In genomic region chr15:68816795-68817303, GRCh38 we compare ENCODE assay signal across 8 cellular contexts. TPM values are rescaled to one million over a fixed set of nuclear protein-coding genes. Genes with fewer than 3 reads are reported as not detected.
DNase-seq lines count a peak whose midpoint lies in the region; ATAC-seq and TF ChIP-seq lines count a peak whose summit lies in the region.

No MANE protein-coding gene starts in this region.

- no peaks in the 10 kb centered on the region for H3K27me3 Mint-ChIP-seq in T-helper 1 cell treated with Interleukin-12 subunit alpha and Interleukin-12 subunit beta and Interleukin-4 antibody, amounts not matched to agents 30 μg/mL and 1 μg/mL, for 36 hours (ENCODE audit: low read depth)
- H3K27me3 Mint-ChIP-seq in T-helper 2 cell treated with Interferon-gamma antibody and Interleukin-4, amounts not matched to agents 5 μg/mL and 100 μg/mL, for 36 hours (ENCODE audit: low read depth) = no peaks in the 10 kb centered on the region
- no peaks in the 10 kb centered on the region for H3K27me3 Mint-ChIP-seq in osteocyte (ENCODE audit: unreplicated experiment)

- peak overlapping the region; percentile 97 for H3K27ac Mint-ChIP-seq in T-helper 1 cell treated with Interleukin-12 subunit alpha and Interleukin-12 subunit beta and Interleukin-4 antibody, amounts not matched to agents 30 μg/mL and 1 μg/mL, for 36 hours
- H3K27ac Mint-ChIP-seq in T-helper 2 cell treated with Interferon-gamma antibody and Interleukin-4, amounts not matched to agents 5 μg/mL and 100 μg/mL, for 36 hours = peak overlapping the region; percentile 98
- peak overlapping the region; percentile 95 for H3K27ac Mint-ChIP-seq in osteocyte (ENCODE audit: unreplicated experiment)

- peaks cover 29% of the 10 kb centered on the region for H3K36me3 Mint-ChIP-seq in T-helper 1 cell treated with Interleukin-12 subunit alpha and Interleukin-12 subunit beta and Interleukin-4 antibody, amounts not matched to agents 30 μg/mL and 1 μg/mL, for 36 hours (ENCODE audit: low read depth)
- peaks cover 27% of the 10 kb centered on the region for H3K36me3 Mint-ChIP-seq in T-helper 2 cell treated with Interferon-gamma antibody and Interleukin-4, amounts not matched to agents 5 μg/mL and 100 μg/mL, for 36 hours (ENCODE audit: low read depth)
- no peaks in the 10 kb centered on the region for H3K36me3 Mint-ChIP-seq in osteocyte (ENCODE audit: unreplicated experiment)

- no peak for ATAC-seq in HG02840 (IDR thresholded peaks at IDR 0.05; ENCODE audit: low FRiP score, unreplicated experiment)

- DNase-seq in T-helper 1 cell (no peak), fibroblast of peridontal ligament (ENCODE audit: extremely low read depth) (peak; percentile 39), osteocyte (ENCODE audit: extremely low spot score, unreplicated experiment) (no peak), hepatic stellate cell (ENCODE audit: low spot score) (no peak), NCI-H2029 (lab: John Stamatoyannopoulos, UW) (no peak)
- no peak for DNase-seq in T-helper 2 cell treated with Interferon-gamma antibody and Interleukin-4, amounts not matched to agents 5 μg/mL and 100 μg/mL, for 36 hours (ENCODE audit: low spot score)

- H3K9me3 Mint-ChIP-seq in T-helper 1 cell treated with Interleukin-12 subunit alpha and Interleukin-12 subunit beta and Interleukin-4 antibody, amounts not matched to agents 30 μg/mL and 1 μg/mL, for 36 hours = no peaks in the 10 kb centered on the region
- no peaks in the 10 kb centered on the region for H3K9me3 Mint-ChIP-seq in T-helper 2 cell treated with Interferon-gamma antibody and Interleukin-4, amounts not matched to agents 5 μg/mL and 100 μg/mL, for 36 hours
- H3K9me3 Mint-ChIP-seq in osteocyte (ENCODE audit: unreplicated experiment) = no peaks in the 10 kb centered on the region

- no peak for TF ChIP-seq CTCF in osteocyte (IDR thresholded peaks at IDR 0.05)

- H3K4me3 Mint-ChIP-seq in T-helper 1 cell treated with Interleukin-12 subunit alpha and Interleukin-12 subunit beta and Interleukin-4 antibody, amounts not matched to agents 30 μg/mL and 1 μg/mL, for 36 hours = peak overlapping the region; percentile 97
- peak overlapping the region; percentile 96 for H3K4me3 Mint-ChIP-seq in T-helper 2 cell treated with Interferon-gamma antibody and Interleukin-4, amounts not matched to agents 5 μg/mL and 100 μg/mL, for 36 hours
- H3K4me3 Mint-ChIP-seq in osteocyte (ENCODE audit: unreplicated experiment) = peak overlapping the region; percentile 92

- H3K4me1 Mint-ChIP-seq in T-helper 1 cell treated with Interleukin-12 subunit alpha and Interleukin-12 subunit beta and Interleukin-4 antibody, amounts not matched to agents 30 μg/mL and 1 μg/mL, for 36 hours (ENCODE audit: low read depth) = peaks cover 43% of the 10 kb centered on the region
- peaks cover 42% of the 10 kb centered on the region for H3K4me1 Mint-ChIP-seq in T-helper 2 cell treated with Interferon-gamma antibody and Interleukin-4, amounts not matched to agents 5 μg/mL and 100 μg/mL, for 36 hours (ENCODE audit: low read depth)
- peaks cover 53% of the 10 kb centered on the region for H3K4me1 Mint-ChIP-seq in osteocyte (ENCODE audit: unreplicated experiment)

RNA-seq across cellular contexts. Expression of gene ANP32A, which starts 3.8 kb away (rescaled TPM):
- 155 and 159 TPM in 2 replicates for total RNA-seq in osteocyte
